In the genomic region with DNA sequence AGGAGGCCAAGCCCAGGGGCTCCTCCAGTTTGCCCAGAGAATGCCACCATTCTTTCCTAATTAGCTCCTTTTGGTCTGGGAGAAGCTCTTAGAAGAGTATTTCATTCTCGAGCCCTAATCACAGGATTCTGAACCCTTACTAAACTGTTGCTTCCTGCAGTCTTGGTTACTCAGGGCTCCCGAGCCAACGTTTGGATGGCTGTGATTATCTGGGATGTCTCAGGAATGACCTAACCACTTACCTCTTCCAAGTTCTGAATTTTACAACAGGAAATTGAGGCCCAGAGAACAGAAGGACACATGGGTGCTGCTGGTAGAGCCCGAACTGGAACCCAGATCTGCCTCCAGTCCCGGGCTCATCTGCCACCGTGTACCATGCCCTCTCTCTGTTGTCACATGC, we compare ENCODE assay signal across 18 cellular contexts. TPM values are rescaled to one million over a fixed set of nuclear protein-coding genes. Genes with fewer than 3 reads are reported as not detected.
DNase-seq lines count a peak whose midpoint lies in the region; ATAC-seq, FAIRE-seq and TF ChIP-seq lines count a peak whose summit lies in the region.
"Had no signal": no experiment of that assay in that cellular context is flagged by ENCODE, and none has a peak within 500 bp of the region (broad histone marks: within the 10 kb centered on the region; RNA-seq: fewer than 3 reads in every experiment).

No MANE protein-coding gene starts in this region.

- peak overlapping the region; percentile 10 for H2AFZ ChIP-seq in mammary epithelial cell (ENCODE audit: low read depth, low read length)
- peak overlapping the region; percentile 78 for H2AFZ ChIP-seq in endothelial cell of umbilical vein (ENCODE audit: low read depth, low read length)

- no peaks in the 10 kb centered on the region for H4K20me1 ChIP-seq in mammary epithelial cell (ENCODE audit: insufficient read depth, low read length)
- no peaks in the 10 kb centered on the region for H4K20me1 ChIP-seq in endothelial cell of umbilical vein (replicated peaks; ENCODE audit: control insufficient read depth, extremely low read depth, insufficient read depth, low read length)

- CTCF ChIA-PET in mammary epithelial cell (lab: Charles Lee; ENCODE audit: low non-redundant PET), result no interaction called here
- CTCF ChIA-PET in endothelial cell of umbilical vein (lab: Charles Lee), result interaction anchor here (3.3 kb wide), 1 partner anchor 55 kb away, joined by 25 read pairs; no protein-coding TSS in a partner anchor

- peaks cover 21% of the 10 kb centered on the region for H3K4me1 ChIP-seq in mammary epithelial cell (ENCODE audit: insufficient read depth, low read length)
- H3K4me1 ChIP-seq in breast epithelium, result no peaks in the 10 kb centered on the region
- H3K4me1 ChIP-seq in endothelial cell of umbilical vein (ENCODE audit: control insufficient read depth, extremely low read depth, insufficient read depth, low read length), result peaks cover 46% of the 10 kb centered on the region
- H3K4me1 ChIP-seq in mesodermal cell (ENCODE audit: control insufficient read depth, insufficient read depth, low read length, poor library complexity, severe bottlenecking), result peaks cover 29% of the 10 kb centered on the region
- peaks cover 9% of the 10 kb centered on the region; the same call in 1 of the 2 replicates for H3K4me1 ChIP-seq in HAP-1

- WGBS in mammary epithelial cell (ENCODE audit: low coverage, missing lambda C conversion rate), result 91% methylated on average over 6 of the region's 6 CpGs
- 81 to 95% methylated on average over 3 to 5 of the region's 6 CpGs for WGBS in mesodermal cell (ENCODE audit: insufficient coverage in 2 of 2), 2 experiments

- no peak for ATAC-seq in GM18873 (IDR thresholded peaks at IDR 0.05; ENCODE audit: low FRiP score, unreplicated experiment)

- no peak overlapping the region for H3K4me2 ChIP-seq in mammary epithelial cell (ENCODE audit: insufficient read depth, low read depth, low read length)
- H3K4me2 ChIP-seq in endothelial cell of umbilical vein (ENCODE audit: insufficient read depth, low read length), result peak overlapping the region; percentile 44

- H3K9me1 ChIP-seq in endothelial cell of umbilical vein (replicated peaks; ENCODE audit: control insufficient read depth, extremely low read depth, insufficient read depth, low read length), result no peaks in the 10 kb centered on the region

- no peaks in the 10 kb centered on the region for H3K36me3 ChIP-seq in mammary epithelial cell (ENCODE audit: insufficient read depth, low read length)
- H3K36me3 ChIP-seq in breast epithelium, result no peaks in the 10 kb centered on the region
- no peaks in the 10 kb centered on the region for H3K36me3 ChIP-seq in endothelial cell of umbilical vein (ENCODE audit: control insufficient read depth in 2 of 2, extremely low read depth in 1 of 2, insufficient read depth in 2 of 2, low read length in 2 of 2)
- H3K36me3 ChIP-seq in mesodermal cell (ENCODE audit: control insufficient read depth, insufficient read depth, low read length), result no peaks in the 10 kb centered on the region
- no peaks in the 10 kb centered on the region for H3K36me3 ChIP-seq in HAP-1 (replicated peaks)

- dilution Hi-C loops in mammary epithelial cell (cut with HindIII; ENCODE audit: low sequenced_read_pairs) (loop anchor here (5.0 kb wide), 1 partner anchor 55 kb away; no protein-coding TSS in a partner anchor), endothelial cell of umbilical vein (cut with MboI; ENCODE audit: extremely low pct_ligation_motif_present, low sequenced_read_pairs) (no loop called here)

- TF ChIP-seq CTCF in mammary epithelial cell (conservative IDR thresholded peaks at IDR 0.05 in 1 of 2, IDR thresholded peaks at IDR 0.05 in 1 of 2; ENCODE audit: extremely low read depth in 1 of 2, insufficient read depth in 1 of 2, low read depth in 1 of 2, low read length in 2 of 2) (no peak), breast epithelium (IDR thresholded peaks at IDR 0.05) (no peak), endothelial cell of umbilical vein (IDR thresholded peaks at IDR 0.05; ENCODE audit: extremely low read depth in 1 of 2, insufficient read depth in 1 of 2, low read depth in 1 of 2, low read length in 2 of 2) (no peak)

- no peak for TF ChIP-seq POLR2A in breast epithelium (IDR thresholded peaks at IDR 0.05)
- TF ChIP-seq POLR2A in endothelial cell of umbilical vein (IDR thresholded peaks at IDR 0.05; ENCODE audit: low read depth, low read length), result no peak

- H3K79me2 ChIP-seq in mammary epithelial cell (ENCODE audit: insufficient read depth, low read length) (no peaks in the 10 kb centered on the region), endothelial cell of umbilical vein (ENCODE audit: control insufficient read depth, insufficient read depth, low read length) (no peaks in the 10 kb centered on the region)

- in situ Hi-C loops in mammary epithelial cell (cut with MboI; ENCODE audit: low sequenced_read_pairs in 2 of 2), result no loop called here
- in situ Hi-C loops in HAP-1 (cut with MboI; ENCODE audit: low sequenced_read_pairs), result no loop called here
- in situ Hi-C loops in ACHN (cut with HindIII; ENCODE audit: low pct_ligation_motif_present, low pct_unique_long_range_greater_than_20kb, low sequenced_read_pairs), result no loop called here

- FAIRE-seq in endothelial cell of umbilical vein (lab: Jason Lieb, UNC), result peak; percentile 73

- no peaks in the 10 kb centered on the region for H3K9me3 ChIP-seq in mammary epithelial cell (replicated peaks; ENCODE audit: insufficient read depth, low read length)
- no peaks in the 10 kb centered on the region for H3K9me3 ChIP-seq in breast epithelium
- H3K9me3 ChIP-seq in endothelial cell of umbilical vein (replicated peaks; ENCODE audit: control insufficient read depth, insufficient read depth, low read length), result no peaks in the 10 kb centered on the region
- H3K9me3 ChIP-seq in mesodermal cell (ENCODE audit: control insufficient read depth, low read length), result no peaks in the 10 kb centered on the region
- H3K9me3 ChIP-seq in HAP-1, result no peaks in the 10 kb centered on the region

- POLR2A ChIA-PET in endothelial cell of umbilical vein (lab: Charles Lee), result no interaction called here

- H3K27ac ChIP-seq in mammary epithelial cell (ENCODE audit: insufficient read depth, low read depth, low read length) (no peak overlapping the region), breast epithelium (no peak overlapping the region), endothelial cell of umbilical vein (ENCODE audit: insufficient read depth, low read depth, low read length) (peak overlapping the region; percentile 79), mesodermal cell (ENCODE audit: low read depth, low read length, severe bottlenecking) (peak overlapping the region; percentile 10)
- H3K27ac ChIP-seq: 22Rv1, dorsolateral prefrontal cortex, VCaP had no signal

- DNase-seq in mammary epithelial cell (no peak), breast epithelium (ENCODE audit: low spot score in 2 of 2) (no peak), endothelial cell of umbilical vein (ENCODE audit: low read depth, low spot score) (peak; percentile 55), HAP-1 (ENCODE audit: low spot score in 2 of 2) (no peak), ACHN (no peak), amygdala (lab: John Stamatoyannopoulos, UW) (no peak)
- DNase-seq: activated effector memory CD4-positive, alpha-beta T cell treated with Interleukin-2 at 50 U/mL for 16 hours; dorsolateral prefrontal cortex; GF-D8; NCI-H1092 treated with DMSO at 0.1 percent for 48 hours; stimulated activated CD4-positive, alpha-beta T cell treated with anti-CD3 and anti-CD28 coated beads, Interleukin-2, amount 100 ng/mL, for 24 hours; SW 1271 had no signal

- H3K9ac ChIP-seq in mammary epithelial cell (ENCODE audit: insufficient read depth, low read length), result no peak overlapping the region
- peak overlapping the region; percentile 47 for H3K9ac ChIP-seq in endothelial cell of umbilical vein (replicated peaks; ENCODE audit: extremely low read depth, insufficient read depth, low read length)

- BruUV-seq in mammary epithelial cell (replicated peaks; lab: Mats Ljungman, UMichigan) (no TSS peak), endothelial cell of umbilical vein (replicated peaks; lab: Mats Ljungman, UMichigan) (TSS peak; percentile 92)

- no peak overlapping the region for H3K4me3 ChIP-seq in mammary epithelial cell (replicated peaks in 1 of 3; ENCODE audit: insufficient read depth in 1 of 3, low read depth in 2 of 3, low read length in 3 of 3)
- no peak overlapping the region for H3K4me3 ChIP-seq in breast epithelium
- H3K4me3 ChIP-seq in endothelial cell of umbilical vein (replicated peaks in 1 of 3; ENCODE audit: insufficient read depth in 1 of 3, low read depth in 1 of 3, low read length in 3 of 3), result no peak overlapping the region
- no peak overlapping the region for H3K4me3 ChIP-seq in mesodermal cell (ENCODE audit: extremely low read depth, insufficient read depth, low read length, poor library complexity, severe bottlenecking)
- no peak overlapping the region for H3K4me3 ChIP-seq in HAP-1
- H3K4me3 ChIP-seq: dorsolateral prefrontal cortex had no signal

- H3K27me3 ChIP-seq in mammary epithelial cell (ENCODE audit: insufficient read depth, low read length), result no peaks in the 10 kb centered on the region
- H3K27me3 ChIP-seq in breast epithelium, result no peaks in the 10 kb centered on the region
- no peaks in the 10 kb centered on the region for H3K27me3 ChIP-seq in endothelial cell of umbilical vein (ENCODE audit: control insufficient read depth in 2 of 2, insufficient read depth in 2 of 2, low read length in 2 of 2)
- no peaks in the 10 kb centered on the region for H3K27me3 ChIP-seq in HAP-1 (ENCODE audit: low read depth)
- H3K27me3 ChIP-seq: dorsolateral prefrontal cortex had no signal

- intact Hi-C loops in mammary epithelial cell (cut with micrococcal nuclease) (loop anchor here (2.0 kb wide), 1 partner anchor 55 kb away; no protein-coding TSS in a partner anchor), breast epithelium (cut with DNase I; ENCODE audit: low total_unique reads) (no loop called here), endothelial cell of umbilical vein (cut with micrococcal nuclease) (loop anchor here (2.0 kb wide), 2 partner anchors 103 to 121 kb away; no protein-coding TSS in a partner anchor)

RNA-seq across cellular contexts. Expression of a gene that starts 22.2 kb away (rescaled TPM):
- total RNA-seq in mammary epithelial cell, result not detected
- not detected for polyA plus RNA-seq in mammary epithelial cell
- 1.8 TPM for polyA minus RNA-seq in mammary epithelial cell
- not detected for total RNA-seq in breast epithelium
- not detected in 2 replicates for total RNA-seq in endothelial cell of umbilical vein
- polyA plus RNA-seq in endothelial cell of umbilical vein, result 0.05 TPM in 1 of 2 replicates, not detected in the other
- 0.04 and 0.06 TPM in 2 replicates for polyA plus RNA-seq in endothelial cell of umbilical vein (2011; cell fraction: cytosol; rRNA removed)
- polyA plus RNA-seq in endothelial cell of umbilical vein (2011; cell fraction: nucleus; rRNA removed), result 0.08 TPM in 1 of 2 replicates, not detected in the other
- polyA plus RNA-seq in endothelial cell of umbilical vein (2012), result not detected in 2 replicates
- polyA minus RNA-seq in endothelial cell of umbilical vein, result not detected in 2 replicates
- polyA minus RNA-seq in endothelial cell of umbilical vein (2011; cell fraction: cytosol; rRNA and poly(A)+ RNA removed), result 1.8 TPM
- polyA minus RNA-seq in endothelial cell of umbilical vein (2011; cell fraction: nucleus; rRNA and poly(A)+ RNA removed), result not detected in 2 replicates
- polyA plus RNA-seq in mesodermal cell (2013, experiment 1 of 2), result not detected
- not detected for polyA plus RNA-seq in mesodermal cell (2013, experiment 2 of 2)
- total RNA-seq: renal cortical epithelial cell, RPMI7951 had no signal

RNA-seq across cellular contexts. Expression of a gene that starts 51.1 kb away (rescaled TPM):
- total RNA-seq in mammary epithelial cell (10 to 100 TPM; 10.8 to 16.2 TPM), breast epithelium (10 to 100 TPM; 18.9 to 26.5 (median 25.8) TPM), endothelial cell of umbilical vein (35.7 and 40.0 TPM in 2 replicates)
- polyA plus RNA-seq in mammary epithelial cell (6.2 TPM), endothelial cell of umbilical vein (25.3 and 30.5 TPM in 2 replicates)
- polyA minus RNA-seq in mammary epithelial cell (17.8 TPM), endothelial cell of umbilical vein (31.3 and 33.8 TPM in 2 replicates)
- polyA plus RNA-seq in endothelial cell of umbilical vein (2011; cell fraction: cytosol; rRNA removed), result 22.3 and 24.7 TPM in 2 replicates
- polyA plus RNA-seq in endothelial cell of umbilical vein (2011; cell fraction: nucleus; rRNA removed), result 43.3 and 44.0 TPM in 2 replicates
- polyA plus RNA-seq in endothelial cell of umbilical vein (2012), result 24.2 and 26.7 TPM in 2 replicates
- polyA minus RNA-seq in endothelial cell of umbilical vein (2011; cell fraction: cytosol; rRNA and poly(A)+ RNA removed), result 7.0 TPM
- polyA minus RNA-seq in endothelial cell of umbilical vein (2011; cell fraction: nucleus; rRNA and poly(A)+ RNA removed), result 47.4 and 56.4 TPM in 2 replicates
- 29.0 TPM for polyA plus RNA-seq in mesodermal cell (2013, experiment 1 of 2)
- 23.9 TPM for polyA plus RNA-seq in mesodermal cell (2013, experiment 2 of 2)

Comparison
In these comparisons a context has a peak if more than half of its experiments do, and no peak if none do; other contexts are left out.
1. H3K27ac ChIP-seq: peak in endothelial cell of umbilical vein (single experiment) and mesodermal cell (single experiment); none in mammary epithelial cell (single experiment) and breast epithelium (0 of 2).